ENCODE assay signal across 19 cellular contexts in the genomic region with DNA sequence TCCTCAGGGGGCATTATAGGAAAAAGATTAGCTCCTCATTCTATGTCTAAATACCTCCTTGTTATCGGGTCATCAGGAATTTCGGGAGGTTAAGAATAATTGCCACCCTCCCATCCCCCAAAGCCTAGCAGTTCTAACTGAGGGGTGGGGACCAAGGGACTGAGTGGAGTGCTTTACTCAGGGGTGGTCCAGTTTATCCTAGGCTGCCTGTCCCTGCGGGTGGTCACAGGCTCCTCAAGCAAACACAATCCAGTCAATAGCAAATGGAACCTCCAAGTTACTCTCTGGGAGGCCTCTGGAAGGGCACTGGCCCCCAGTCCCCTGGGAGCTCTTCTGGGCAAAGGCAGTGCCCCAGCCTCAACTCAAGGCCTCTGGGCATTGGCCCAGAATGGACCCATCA.
"Had no signal": no experiment of that assay in that cellular context is flagged by ENCODE, and none has a peak within 500 bp of the region (broad histone marks: within the 10 kb centered on the region; RNA-seq: fewer than 3 reads in every experiment).

No MANE protein-coding gene starts in this region.

- H3K4me3 Mint-ChIP-seq: activated naive CD8-positive, alpha-beta T cell treated with anti-CD3 and anti-CD28 coated beads for 36 hours; activated T-helper 1 cell treated with anti-CD3 and anti-CD28 coated beads, Interleukin-12 subunit alpha, Interleukin-12 subunit beta, Interleukin-2, Interleukin-4 antibody, amounts not matched to agents 30 ng/mL and 10 ng/mL and 1 ng/mL, durations not matched to agents 14 hours and 24 hours and 36 hours; nephron; stimulated activated naive B cell treated with anti-CD40 and anti-IgM and Interleukin-4, amounts not matched to agents 10 μg/mL and 1 μg/mL and 100 μg/mL, for 72 hours had no signal

- H3K27me3 ChIP-seq: esophagus muscularis mucosa, gastroesophageal sphincter, sigmoid colon had no signal

- DNase-seq: activated CD4-positive, alpha-beta T cell treated with anti-CD3 and anti-CD28 coated beads, Interleukin-2, amount 50 U/mL, for 48 hours; activated naive CD4-positive, alpha-beta T cell; activated naive CD8-positive, alpha-beta T cell treated with anti-CD3 and anti-CD28 coated beads for 36 hours; activated T-cell treated with anti-CD3 and anti-CD28 coated beads for 4 hours; amniotic stem cell; dermis blood vessel endothelial cell; effector memory CD4-positive, alpha-beta T cell; mesendoderm; occipital lobe; posterior cingulate gyrus; sigmoid colon; stimulated activated CD4-positive, alpha-beta T cell treated with anti-CD3 and anti-CD28 coated beads, Interleukin-4, amount 100 ng/mL, for 4 hours; stimulated activated naive B cell treated with anti-CD40 and anti-IgM and Interleukin-4, amounts not matched to agents 10 μg/mL and 1 μg/mL and 100 μg/mL, for 72 hours; WERI-Rb-1 had no signal

- H3K27me3 Mint-ChIP-seq: activated naive CD8-positive, alpha-beta T cell treated with anti-CD3 and anti-CD28 coated beads for 36 hours had no signal

- ATAC-seq: gastroesophageal sphincter; heart left ventricle; stimulated activated naive B cell treated with anti-CD40 and anti-IgM and Interleukin-4, amounts not matched to agents 10 μg/mL and 1 μg/mL and 100 μg/mL, for 72 hours had no signal

- H3K9me3 Mint-ChIP-seq: activated naive CD8-positive, alpha-beta T cell treated with anti-CD3 and anti-CD28 coated beads for 36 hours; activated T-helper 1 cell treated with anti-CD3 and anti-CD28 coated beads, Interleukin-12 subunit alpha, Interleukin-12 subunit beta, Interleukin-2, Interleukin-4 antibody, amounts not matched to agents 30 ng/mL and 10 ng/mL and 1 ng/mL, durations not matched to agents 14 hours and 24 hours and 36 hours; stimulated activated naive B cell treated with anti-CD40 and anti-IgM and Interleukin-4, amounts not matched to agents 10 μg/mL and 1 μg/mL and 100 μg/mL, for 72 hours had no signal

- H3K27ac Mint-ChIP-seq: activated naive CD8-positive, alpha-beta T cell treated with anti-CD3 and anti-CD28 coated beads for 36 hours; activated T-helper 1 cell treated with anti-CD3 and anti-CD28 coated beads, Interleukin-12 subunit alpha, Interleukin-12 subunit beta, Interleukin-2, Interleukin-4 antibody, amounts not matched to agents 30 ng/mL and 10 ng/mL and 1 ng/mL, durations not matched to agents 14 hours and 24 hours and 36 hours; nephron; stimulated activated naive B cell treated with anti-CD40 and anti-IgM and Interleukin-4, amounts not matched to agents 10 μg/mL and 1 μg/mL and 100 μg/mL, for 72 hours had no signal

- H3K27ac ChIP-seq: esophagus muscularis mucosa, heart left ventricle, sigmoid colon, WERI-Rb-1 had no signal

- H3K9me3 ChIP-seq: esophagus muscularis mucosa, gastroesophageal sphincter, heart left ventricle, sigmoid colon had no signal

- H3K36me3 ChIP-seq: esophagus muscularis mucosa, gastroesophageal sphincter, heart left ventricle, sigmoid colon had no signal

- H3K4me3 ChIP-seq: esophagus muscularis mucosa, gastroesophageal sphincter, heart left ventricle, sigmoid colon had no signal
